ENCODE assay signal across 21 cellular contexts in the genomic region with DNA sequence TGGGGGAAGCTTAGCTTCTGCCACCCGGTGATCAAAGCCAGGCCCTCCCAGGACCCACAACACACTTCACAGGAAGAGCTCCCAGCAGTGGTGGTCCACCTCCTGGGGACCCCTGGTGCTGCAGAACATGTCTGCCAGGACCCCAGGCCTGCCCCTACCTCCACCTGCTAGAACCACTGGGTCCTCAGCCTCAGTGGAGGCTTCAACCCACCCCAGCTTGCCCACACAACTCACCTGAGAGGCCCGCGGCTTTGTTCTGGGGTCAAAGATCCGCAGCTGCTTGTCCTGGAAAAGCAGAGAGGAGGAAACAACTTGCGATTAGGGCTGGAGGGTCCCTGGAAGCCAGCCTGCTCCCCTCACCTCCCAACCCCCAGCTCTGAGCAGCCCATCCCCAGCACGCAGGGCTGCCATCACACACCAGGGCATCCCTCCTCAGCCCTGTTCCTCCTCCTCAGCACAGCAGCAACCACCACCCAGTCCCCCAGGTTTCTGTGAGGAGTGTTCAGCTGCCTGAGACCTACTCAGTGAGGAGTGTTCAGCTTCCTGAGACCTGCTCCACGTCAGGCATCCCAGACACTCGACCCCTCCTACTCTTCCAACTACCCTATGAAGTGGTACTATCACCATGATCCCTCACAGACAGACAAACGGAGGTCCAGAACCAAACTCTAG. TPM values are rescaled to one million over a fixed set of nuclear protein-coding genes. Genes with fewer than 3 reads are reported as not detected.
DNase-seq lines count a peak whose midpoint lies in the region; ATAC-seq and TF ChIP-seq lines count a peak whose summit lies in the region.
"Had no signal": no experiment of that assay in that cellular context is flagged by ENCODE, and none has a peak within 500 bp of the region (broad histone marks: within the 10 kb centered on the region; RNA-seq: fewer than 3 reads in every experiment).

No MANE protein-coding gene starts in this region.

- H3K27me3 Mint-ChIP-seq in natural killer cell (ENCODE audit: low read depth in 2 of 2) (no peaks in the 10 kb centered on the region), T-cell (no peaks in the 10 kb centered on the region), mesothelial cell of epicardium (ENCODE audit: low read depth) (no peaks in the 10 kb centered on the region)
- H3K27me3 Mint-ChIP-seq in natural killer cell treated with Interleukin-12 subunit alpha and Interleukin-12 subunit beta and Interleukin-15 and Interleukin-18, amount 100 ng/mL, for 72 hours: no peaks in the 10 kb centered on the region
- H3K27me3 Mint-ChIP-seq: activated CD4-positive, alpha-beta memory T cell treated with anti-CD3 and anti-CD28 coated beads, Interleukin-2, amount 10 ng/mL, durations not matched to agents 7 days and 5 days; effector memory CD8-positive, alpha-beta T cell had no signal

- CTCF ChIA-PET in T-cell (lab: Charles Lee): interaction anchor here in 1 of 2 donors (0.6 kb wide), 1 partner anchor 221 kb away, joined by 3 read pairs; no protein-coding TSS in a partner anchor

- intact Hi-C loops in natural killer cell (cut with micrococcal nuclease): no loop called here

- TF ChIP-seq CTCF in natural killer cell (IDR thresholded peaks at IDR 0.05) (no peak), mesothelial cell of epicardium (IDR thresholded peaks at IDR 0.05; ENCODE audit: unreplicated experiment) (no peak)

- no peaks in the 10 kb centered on the region for H3K36me3 Mint-ChIP-seq in natural killer cell
- H3K36me3 Mint-ChIP-seq in natural killer cell treated with Interleukin-12 subunit alpha and Interleukin-12 subunit beta and Interleukin-15 and Interleukin-18, amount 100 ng/mL, for 72 hours: peaks cover 5% of the 10 kb centered on the region
- H3K36me3 Mint-ChIP-seq in T-cell: peaks cover 21% of the 10 kb centered on the region
- peaks cover 5% of the 10 kb centered on the region for H3K36me3 Mint-ChIP-seq in mesothelial cell of epicardium

- POLR2A ChIA-PET in T-cell (lab: Charles Lee): interaction anchor here (0.6 to 1.4 kb wide), 3 partner anchors 9 to 150 kb away, joined by 3 read pairs; no protein-coding TSS in a partner anchor

- H3K4me3 Mint-ChIP-seq in natural killer cell (peak overlapping the region; percentile 1), T-cell (peak overlapping the region in 1 of 3 donors; percentile 3), mesothelial cell of epicardium (no peak overlapping the region)
- H3K4me3 Mint-ChIP-seq in natural killer cell treated with Interleukin-12 subunit alpha and Interleukin-12 subunit beta and Interleukin-15 and Interleukin-18, amount 100 ng/mL, for 72 hours: no peak overlapping the region
- H3K4me3 Mint-ChIP-seq: activated CD4-positive, alpha-beta memory T cell treated with anti-CD3 and anti-CD28 coated beads, Interleukin-2, amount 10 ng/mL, durations not matched to agents 7 days and 5 days had no signal

- no peaks in the 10 kb centered on the region for H3K9me3 Mint-ChIP-seq in natural killer cell
- no peaks in the 10 kb centered on the region for H3K9me3 Mint-ChIP-seq in natural killer cell treated with Interleukin-12 subunit alpha and Interleukin-12 subunit beta and Interleukin-15 and Interleukin-18, amount 100 ng/mL, for 72 hours
- H3K9me3 Mint-ChIP-seq in T-cell: no peaks in the 10 kb centered on the region
- no peaks in the 10 kb centered on the region for H3K9me3 Mint-ChIP-seq in mesothelial cell of epicardium
- H3K9me3 Mint-ChIP-seq: activated CD4-positive, alpha-beta memory T cell treated with anti-CD3 and anti-CD28 coated beads, Interleukin-2, amount 10 ng/mL, durations not matched to agents 7 days and 5 days; effector memory CD8-positive, alpha-beta T cell had no signal

- peaks cover 14 to 17% of the 10 kb centered on the region in 2 donors for H3K4me1 Mint-ChIP-seq in natural killer cell
- peaks cover 10 to 14% of the 10 kb centered on the region in 2 donors for H3K4me1 Mint-ChIP-seq in natural killer cell treated with Interleukin-12 subunit alpha and Interleukin-12 subunit beta and Interleukin-15 and Interleukin-18, amount 100 ng/mL, for 72 hours (ENCODE audit: low read depth in 2 of 2)
- H3K4me1 Mint-ChIP-seq in T-cell: peaks cover 5 to 10% (median 7%) of the 10 kb centered on the region in 3 donors
- H3K4me1 Mint-ChIP-seq in mesothelial cell of epicardium: peaks cover 29% of the 10 kb centered on the region

- H3K27ac Mint-ChIP-seq in natural killer cell (peak overlapping the region; percentile 25 to 40), T-cell (peak overlapping the region; percentile 16 to 78), mesothelial cell of epicardium (peak overlapping the region; percentile 43)
- no peak overlapping the region for H3K27ac Mint-ChIP-seq in natural killer cell treated with Interleukin-12 subunit alpha and Interleukin-12 subunit beta and Interleukin-15 and Interleukin-18, amount 100 ng/mL, for 72 hours
- H3K27ac Mint-ChIP-seq: activated CD4-positive, alpha-beta memory T cell treated with anti-CD3 and anti-CD28 coated beads, Interleukin-2, amount 10 ng/mL, durations not matched to agents 7 days and 5 days had no signal

- ATAC-seq in natural killer cell (peak in 1 of 3 donors; percentile 4), T-cell (replicated peaks in 1 of 4) (peak in 1 of 4 experiments; percentile 4), GM19452 (IDR thresholded peaks at IDR 0.05; ENCODE audit: unreplicated experiment) (no peak)
- no peak for ATAC-seq in natural killer cell treated with Interleukin-12 subunit alpha and Interleukin-12 subunit beta and Interleukin-15 and Interleukin-18, amount 100 ng/mL, for 72 hours
- ATAC-seq: left colon had no signal

- DNase-seq in natural killer cell (no peak), T-cell (no peak), mesothelial cell of epicardium (ENCODE audit: low spot score in 2 of 2, unreplicated experiment in 2 of 2) (no peak), NCI-H748 treated with DMSO at 0.1 percent for 48 hours (lab: John Stamatoyannopoulos, UW) (no peak), NCI-H1694 treated with DMSO at 0.1 percent for 48 hours (lab: John Stamatoyannopoulos, UW) (no peak), cerebellum (ENCODE audit: low spot score) (no peak)
- no peak for DNase-seq in natural killer cell treated with Interleukin-12 subunit alpha and Interleukin-12 subunit beta and Interleukin-15 and Interleukin-18, amount 100 ng/mL, for 72 hours (ENCODE audit: low spot score)
- DNase-seq: activated CD4-positive, alpha-beta memory T cell treated with anti-CD3 and anti-CD28 coated beads, Interleukin-2, amount 10 ng/mL, durations not matched to agents 7 days and 5 days; activated naive CD4-positive, alpha-beta T cell treated with anti-CD3 and anti-CD28 coated beads, Interleukin-2, amount 50 U/mL, for 16 hours; activated T-cell treated with anti-CD3 and anti-CD28 coated beads, Interleukin-2, amount 50 U/mL, for 1 hour; DND-41; effector memory CD8-positive, alpha-beta T cell; left colon; NCI-H187; NCI-H82; SHP77 treated with DMSO at 0.1 percent for 48 hours; stimulated activated CD4-positive, alpha-beta T cell treated with anti-CD3 and anti-CD28 coated beads, Interleukin-15, amount 100 ng/mL, for 24 hours; substantia nigra; WERI-Rb-1 had no signal

RNA-seq across cellular contexts. Expression of gene CORO7, which starts 21.2 kb away (rescaled TPM):
- total RNA-seq in natural killer cell: 100 to 1,000 TPM; 335 to 425 (median 415) TPM
- 100 to 1,000 TPM; 140 to 166 TPM for total RNA-seq in natural killer cell treated with Interleukin-12 subunit alpha and Interleukin-12 subunit beta and Interleukin-15 and Interleukin-18, amount 100 ng/mL, for 72 hours
- 100 to 1,000 TPM; 213 to 675 (median 230) TPM for total RNA-seq in T-cell
- 32.9 to 35.1 TPM (median 34.1 TPM) in 3 replicates for total RNA-seq in mesothelial cell of epicardium
- 27.4 TPM for total RNA-seq in cerebellum

RNA-seq across cellular contexts. Expression of gene VASN, which starts 23.5 kb away (rescaled TPM):
- total RNA-seq in natural killer cell (under 1 TPM; 0.35 to 0.93 (median 0.78) TPM), T-cell (under 1 TPM; 0.38 to 0.89 (median 0.56) TPM), mesothelial cell of epicardium (36.7 to 37.6 TPM (median 37.5 TPM) in 3 replicates), cerebellum (2.4 TPM)
- total RNA-seq in natural killer cell treated with Interleukin-12 subunit alpha and Interleukin-12 subunit beta and Interleukin-15 and Interleukin-18, amount 100 ng/mL, for 72 hours: under 1 TPM in 1 of 2 donors, not detected in 1; 0.33 TPM
- total RNA-seq: T-helper 1 cell treated with Interleukin-12 subunit alpha and Interleukin-12 subunit beta and Interleukin-4 antibody, amounts not matched to agents 30 ng/mL and 1 ng/mL, for 36 hours had no signal

RNA-seq across cellular contexts. Expression of gene DNAJA3, which starts 30.5 kb away (rescaled TPM):
- 10 to 100 TPM; 22.1 to 34.2 (median 27.2) TPM for total RNA-seq in natural killer cell
- 10 to 100 TPM; 55.0 to 99.8 TPM for total RNA-seq in natural killer cell treated with Interleukin-12 subunit alpha and Interleukin-12 subunit beta and Interleukin-15 and Interleukin-18, amount 100 ng/mL, for 72 hours
- 10 to 100 TPM; 37.7 to 73.8 (median 65.7) TPM for total RNA-seq in T-cell
- 34.7 to 37.7 TPM (median 35.3 TPM) in 3 replicates for total RNA-seq in mesothelial cell of epicardium
- 35.2 TPM for total RNA-seq in cerebellum

RNA-seq across cellular contexts. Expression of gene PAM16, which starts 44.1 kb away (rescaled TPM):
- 10 to 100 TPM; 29.4 to 42.7 (median 39.0) TPM for total RNA-seq in natural killer cell
- 100 to 1,000 TPM in 1 of 2 donors, 10 to 100 TPM in 1; 59.0 to 114 TPM for total RNA-seq in natural killer cell treated with Interleukin-12 subunit alpha and Interleukin-12 subunit beta and Interleukin-15 and Interleukin-18, amount 100 ng/mL, for 72 hours
- 10 to 100 TPM; 41.2 to 53.7 (median 47.4) TPM for total RNA-seq in T-cell
- total RNA-seq in mesothelial cell of epicardium: 31.8 to 35.6 TPM (median 33.6 TPM) in 3 replicates
- 19.1 TPM for total RNA-seq in cerebellum

Comparison
In these comparisons a context has a peak if more than half of its experiments do, and no peak if none do; other contexts are left out.
1. H3K27ac Mint-ChIP-seq: peak in natural killer cell (2 of 2), T-cell (2 of 2) and mesothelial cell of epicardium (single experiment); none in natural killer cell treated with Interleukin-12 subunit alpha and Interleukin-12 subunit beta and Interleukin-15 and Interleukin-18, amount 100 ng/mL, for 72 hours (0 of 2).
2. RNA of gene VASN, which starts 23.5 kb away (total RNA-seq): 36.7 to 37.6 TPM in mesothelial cell of epicardium; 2.4 TPM in cerebellum (single experiment), 0.35 to 0.93 TPM in natural killer cell, 0.38 to 0.89 TPM in T-cell and 0.33 TPM in natural killer cell treated with Interleukin-12 subunit alpha and Interleukin-12 subunit beta and Interleukin-15 and Interleukin-18, amount 100 ng/mL, for 72 hours; every median in the first group is over 10 times any median in the second.